ENCODE assay signal across 10 cellular contexts in genomic region chr19:54178581-54179261, GRCh38. TPM values are rescaled to one million over a fixed set of nuclear protein-coding genes. Genes with fewer than 3 reads are reported as not detected.
DNase-seq lines count a peak whose midpoint lies in the region; ATAC-seq and TF ChIP-seq lines count a peak whose summit lies in the region.
"Had no signal": no experiment of that assay in that cellular context is flagged by ENCODE, and none has a peak within 500 bp of the region (broad histone marks: within the 10 kb centered on the region; RNA-seq: fewer than 3 reads in every experiment).

No MANE protein-coding gene starts in this region.

- in situ Hi-C loops in mammary epithelial cell (cut with MboI; ENCODE audit: low sequenced_read_pairs in 2 of 2) = no loop called here

- no peak overlapping the region for H3K4me2 ChIP-seq in mammary epithelial cell (ENCODE audit: insufficient read depth, low read depth, low read length)
- H3K4me2 ChIP-seq: KMS-11 had no signal

- peaks cover 14% of the 10 kb centered on the region for H3K4me1 ChIP-seq in ectodermal cell (ENCODE audit: control insufficient read depth, insufficient read depth, low read length)
- peaks cover 0 to 7% (median 4%) of the 10 kb centered on the region in 6 donors for H3K4me1 ChIP-seq in spleen
- H3K4me1 ChIP-seq in mammary epithelial cell (ENCODE audit: insufficient read depth, low read length) = no peaks in the 10 kb centered on the region

- intact Hi-C loops in spleen (cut with DNase I; ENCODE audit: low total_unique reads) = no loop called here
- intact Hi-C loops in mammary epithelial cell (cut with micrococcal nuclease) = no loop called here

- no peak overlapping the region for H3K9ac ChIP-seq in mammary epithelial cell (ENCODE audit: insufficient read depth, low read length)
- H3K9ac ChIP-seq: KMS-11 had no signal

- dilution Hi-C loops in mammary epithelial cell (cut with HindIII; ENCODE audit: low sequenced_read_pairs) = no loop called here

- 89 to 91% methylated on average over 23 of the region's 23 CpGs for WGBS in ectodermal cell, 2 experiments
- WGBS in spleen, 5 donors = 85 to 92% (median 89%) methylated on average over 20 to 23 of the region's 23 CpGs
- 59% methylated on average over 15 of the region's 23 CpGs for WGBS in mammary epithelial cell (ENCODE audit: low coverage, missing lambda C conversion rate)

- H3K27me3 ChIP-seq in ectodermal cell (ENCODE audit: control insufficient read depth, insufficient read depth, low read length, poor library complexity, severe bottlenecking) = no peaks in the 10 kb centered on the region
- H3K27me3 ChIP-seq in spleen (replicated peaks in 1 of 7) = peaks cover 0 to 6% (median 0%) of the 10 kb centered on the region in 7 donors
- H3K27me3 ChIP-seq in mammary epithelial cell (ENCODE audit: insufficient read depth, low read length) = no peaks in the 10 kb centered on the region

- no peak for TF ChIP-seq POLR2A in spleen (IDR thresholded peaks at IDR 0.05)

- TF ChIP-seq CTCF in spleen (IDR thresholded peaks at IDR 0.05 in 8 of 11, conservative IDR thresholded peaks at IDR 0.05 in 3 of 11) = no peak
- TF ChIP-seq CTCF in mammary epithelial cell (conservative IDR thresholded peaks at IDR 0.05 in 1 of 2, IDR thresholded peaks at IDR 0.05 in 1 of 2; ENCODE audit: extremely low read depth in 1 of 2, insufficient read depth in 1 of 2, low read depth in 1 of 2, low read length in 2 of 2) = no peak

- ATAC-seq in HG02852 (IDR thresholded peaks at IDR 0.05; ENCODE audit: unreplicated experiment) (no peak), GM18867 (IDR thresholded peaks at IDR 0.05; ENCODE audit: unreplicated experiment) (no peak)

- H3K36me3 ChIP-seq in ectodermal cell (ENCODE audit: control insufficient read depth, insufficient read depth, low read length) = peaks cover 13% of the 10 kb centered on the region
- H3K36me3 ChIP-seq in spleen = peaks cover 0 to 90% (median 18%) of the 10 kb centered on the region in 6 donors
- H3K36me3 ChIP-seq in mammary epithelial cell (ENCODE audit: insufficient read depth, low read length) = peaks cover 4% of the 10 kb centered on the region

- BruUV-seq in mammary epithelial cell (replicated peaks; lab: Mats Ljungman, UMichigan) = no TSS peak

- no peak overlapping the region for H2AFZ ChIP-seq in mammary epithelial cell (ENCODE audit: low read depth, low read length)

- H3K79me2 ChIP-seq in mammary epithelial cell (ENCODE audit: insufficient read depth, low read length) = no peaks in the 10 kb centered on the region

- DNase-seq in NCI-H82 (lab: John Stamatoyannopoulos, UW) (peak; percentile 67), NCI-H82 treated with DMSO at 0.1 percent for 48 hours (lab: John Stamatoyannopoulos, UW; ENCODE audit: unreplicated experiment) (no peak), NCI-H69 (lab: John Stamatoyannopoulos, UW) (peak; percentile 87), spleen (peak; percentile 78), mammary epithelial cell (no peak)

- H3K27ac ChIP-seq in ectodermal cell (ENCODE audit: insufficient read depth, low read depth, low read length, poor library complexity, severe bottlenecking) (peak overlapping the region; percentile 80), spleen (no peak overlapping the region), mammary epithelial cell (ENCODE audit: insufficient read depth, low read depth, low read length) (no peak overlapping the region)
- H3K27ac ChIP-seq: C4-2B, KMS-11 had no signal

- H3K4me3 ChIP-seq in ectodermal cell (ENCODE audit: insufficient read depth, low read depth, low read length) (no peak overlapping the region), spleen (no peak overlapping the region), mammary epithelial cell (replicated peaks in 1 of 3; ENCODE audit: insufficient read depth in 1 of 3, low read depth in 2 of 3, low read length in 3 of 3) (no peak overlapping the region)

- H4K20me1 ChIP-seq in mammary epithelial cell (ENCODE audit: insufficient read depth, low read length) = no peaks in the 10 kb centered on the region

- H3K9me3 ChIP-seq in ectodermal cell (ENCODE audit: control insufficient read depth, low read length) (no peaks in the 10 kb centered on the region), spleen (no peaks in the 10 kb centered on the region), mammary epithelial cell (replicated peaks; ENCODE audit: insufficient read depth, low read length) (no peaks in the 10 kb centered on the region)

- CTCF ChIA-PET in mammary epithelial cell (lab: Charles Lee; ENCODE audit: low non-redundant PET) = interaction anchor here (0.9 kb wide), 1 partner anchor 210 kb away, joined by 5 read pairs; no protein-coding TSS in a partner anchor

RNA-seq across cellular contexts. Expression of gene TMC4, which starts 5.8 kb away (rescaled TPM):
- polyA plus RNA-seq in ectodermal cell (2013, experiment 1 of 4) = not detected
- polyA plus RNA-seq in ectodermal cell (2013, experiment 2 of 4) = 0.41 TPM
- polyA plus RNA-seq in ectodermal cell (2013, experiment 3 of 4) = 0.96 TPM
- polyA plus RNA-seq in ectodermal cell (2013, experiment 4 of 4) = 0.61 TPM
- total RNA-seq in spleen (1 to 10 TPM in 3 of 7 donors, under 1 TPM in 2, not detected in 2; 0.51 to 4.0 (median 1.0) TPM), mammary epithelial cell (10 to 100 TPM; 21.0 to 41.0 TPM)
- polyA plus RNA-seq in spleen (under 1 TPM; 0.12 to 0.86 (median 0.22) TPM), mammary epithelial cell (5.3 TPM)
- polyA minus RNA-seq in mammary epithelial cell = 2.2 TPM

RNA-seq across cellular contexts. Expression of gene MBOAT7, which starts 10.7 kb away (rescaled TPM):
- 116 TPM for polyA plus RNA-seq in ectodermal cell (2013, experiment 1 of 4)
- polyA plus RNA-seq in ectodermal cell (2013, experiment 2 of 4) = 120 TPM
- 98.3 TPM for polyA plus RNA-seq in ectodermal cell (2013, experiment 3 of 4)
- polyA plus RNA-seq in ectodermal cell (2013, experiment 4 of 4) = 107 TPM
- 100 to 1,000 TPM in 3 of 7 donors, 10 to 100 TPM in 4; 65.1 to 208 (median 85.9) TPM for total RNA-seq in spleen
- polyA plus RNA-seq in spleen = 10 to 100 TPM; 12.0 to 19.4 (median 14.7) TPM
- total RNA-seq in mammary epithelial cell = 100 to 1,000 TPM in 1 of 2 donors, 10 to 100 TPM in 1; 43.5 to 140 TPM
- polyA plus RNA-seq in mammary epithelial cell = 70.4 TPM
- polyA minus RNA-seq in mammary epithelial cell = 70.9 TPM

RNA-seq across cellular contexts. Expression of gene TSEN34, which starts 12.4 kb away (rescaled TPM):
- polyA plus RNA-seq in ectodermal cell (2013, experiment 1 of 4) = 34.8 TPM
- 28.3 TPM for polyA plus RNA-seq in ectodermal cell (2013, experiment 2 of 4)
- polyA plus RNA-seq in ectodermal cell (2013, experiment 3 of 4) = 32.9 TPM
- polyA plus RNA-seq in ectodermal cell (2013, experiment 4 of 4) = 31.4 TPM
- total RNA-seq in spleen (100 to 1,000 TPM in 1 of 7 donors, 10 to 100 TPM in 6; 32.2 to 109 (median 45.5) TPM), mammary epithelial cell (10 to 100 TPM; 65.3 to 94.0 TPM)
- polyA plus RNA-seq in spleen (10 to 100 TPM; 25.5 to 45.2 (median 37.5) TPM), mammary epithelial cell (82.0 TPM)
- 26.7 TPM for polyA minus RNA-seq in mammary epithelial cell

RNA-seq across cellular contexts. Expression of gene LENG1, which starts 19.2 kb away (rescaled TPM):
- 4.3 TPM for polyA plus RNA-seq in ectodermal cell (2013, experiment 1 of 4)
- polyA plus RNA-seq in ectodermal cell (2013, experiment 2 of 4) = 4.0 TPM
- polyA plus RNA-seq in ectodermal cell (2013, experiment 3 of 4) = 5.6 TPM
- polyA plus RNA-seq in ectodermal cell (2013, experiment 4 of 4) = 4.3 TPM
- 10 to 100 TPM in 2 of 7 donors, 1 to 10 TPM in 5; 7.5 to 12.1 (median 9.0) TPM for total RNA-seq in spleen
- polyA plus RNA-seq in spleen = 10 to 100 TPM in 1 of 3 donors, 1 to 10 TPM in 2; 7.4 to 14.6 (median 9.1) TPM
- total RNA-seq in mammary epithelial cell = 1 to 10 TPM; 2.3 to 5.9 TPM
- polyA plus RNA-seq in mammary epithelial cell = 3.4 TPM
- 0.93 TPM for polyA minus RNA-seq in mammary epithelial cell

RNA-seq across cellular contexts. Expression of gene RPS9, which starts 21.9 kb away (rescaled TPM):
- polyA plus RNA-seq in ectodermal cell (2013, experiment 1 of 4) = 2,252 TPM
- polyA plus RNA-seq in ectodermal cell (2013, experiment 2 of 4) = 2,212 TPM
- polyA plus RNA-seq in ectodermal cell (2013, experiment 3 of 4) = 1,886 TPM
- 1,991 TPM for polyA plus RNA-seq in ectodermal cell (2013, experiment 4 of 4)
- total RNA-seq in spleen (1,000 to 10,000 TPM; 1,182 to 2,757 (median 1,587) TPM), mammary epithelial cell (1,000 to 10,000 TPM; 1,098 to 1,139 TPM)
- polyA plus RNA-seq in spleen (1,000 to 10,000 TPM; 6,196 to 7,306 (median 6,994) TPM), mammary epithelial cell (2,376 TPM)
- polyA minus RNA-seq in mammary epithelial cell = 1,031 TPM

Comparison
In these comparisons a context has a peak if more than half of its experiments do, and no peak if none do; other contexts are left out.
1. DNase-seq: peak in NCI-H82 (single experiment), NCI-H69 (single experiment) and spleen (single experiment); none in NCI-H82 treated with DMSO at 0.1 percent for 48 hours (single experiment) and mammary epithelial cell (single experiment).
2. RNA of gene TMC4, which starts 5.8 kb away (total RNA-seq): 21.0 to 41.0 TPM in mammary epithelial cell; 0.51 to 4.0 TPM in spleen; every median in the first group is over 4 times any median in the second.